ENCODE assay signal across 8 cellular contexts in genomic region chr12:32679091-32679909, GRCh38. TPM values are rescaled to one million over a fixed set of nuclear protein-coding genes. Genes with fewer than 3 reads are reported as not detected.
DNase-seq lines count a peak whose midpoint lies in the region; ATAC-seq lines count a peak whose summit lies in the region.

TSS of gene DNM1L (plus strand) at chr12:32679301. CDS start at chr12:32679364, 63 bp downstream.

- H3K27me3 Mint-ChIP-seq in effector memory CD8-positive, alpha-beta T cell, result no peaks in the 10 kb centered on the region
- H3K27me3 Mint-ChIP-seq in memory B cell, result no peaks in the 10 kb centered on the region

- peaks cover 8 to 19% of the 10 kb centered on the region in 2 donors for H3K4me1 Mint-ChIP-seq in effector memory CD8-positive, alpha-beta T cell (ENCODE audit: low read depth in 2 of 2)
- peaks cover 24% of the 10 kb centered on the region for H3K4me1 Mint-ChIP-seq in memory B cell

- H3K36me3 Mint-ChIP-seq in effector memory CD8-positive, alpha-beta T cell (ENCODE audit: insufficient read depth), result peaks cover 3% of the 10 kb centered on the region
- no peaks in the 10 kb centered on the region for H3K36me3 Mint-ChIP-seq in memory B cell

- DNase-seq in COLO668 (lab: John Stamatoyannopoulos, UW; ENCODE audit: unreplicated experiment) (peak; percentile 92), HT1080 (ENCODE audit: low read depth) (peak; percentile 96), NOMO-1 treated with DMSO at 0.1 percent for 48 hours (lab: John Stamatoyannopoulos, UW; ENCODE audit: unreplicated experiment) (peak; percentile 95), memory B cell (ENCODE audit: low spot score in 2 of 2) (peak; percentile 85 to 87)
- DNase-seq in activated CD8-positive, alpha-beta memory T cell treated with anti-CD3 and anti-CD28 coated beads for 4 hours (ENCODE audit: low read depth in 2 of 2), result peak; percentile 84 to 85
- DNase-seq in effector memory CD8-positive, alpha-beta T cell, result peak; percentile 89 to 90 (median 90)
- DNase-seq in stimulated activated CD8-positive, alpha-beta memory T cell treated with anti-CD3 and anti-CD28 coated beads, Interleukin-12 subunit alpha, Interleukin-12 subunit beta, amount 100 ng/mL, for 24 hours (ENCODE audit: extremely low read depth), result peak; percentile 75

- H3K27ac Mint-ChIP-seq in effector memory CD8-positive, alpha-beta T cell, result peak within 1 kb of the TSS; percentile 85 to 94
- peak within 1 kb of the TSS; percentile 79 for H3K27ac Mint-ChIP-seq in memory B cell

- no peaks in the 10 kb centered on the region for H3K9me3 Mint-ChIP-seq in effector memory CD8-positive, alpha-beta T cell
- no peaks in the 10 kb centered on the region for H3K9me3 Mint-ChIP-seq in memory B cell

- ATAC-seq in GM21360 (IDR thresholded peaks at IDR 0.05; ENCODE audit: unreplicated experiment) (peak; percentile 91), memory B cell (ENCODE audit: low read depth) (peak; percentile 90)
- peak; percentile 97 for ATAC-seq in effector memory CD8-positive, alpha-beta T cell (replicated peaks)

- H3K4me3 Mint-ChIP-seq in effector memory CD8-positive, alpha-beta T cell, result peak within 1 kb of the TSS; percentile 90 to 91
- peak within 1 kb of the TSS; percentile 82 for H3K4me3 Mint-ChIP-seq in memory B cell

RNA-seq across cellular contexts. Expression of gene DNM1L, which starts in this region (rescaled TPM):
- total RNA-seq in HT1080 (2014; rRNA removed; shearing (Covaris generic)), result 57.5 and 65.8 TPM in 2 replicates
- 53.1 and 64.3 TPM in 2 replicates for polyA plus RNA-seq in HT1080 (2015; cell fraction: cytosol; rRNA removed)
- 127 and 141 TPM in 2 replicates for polyA plus RNA-seq in HT1080 (2015; cell fraction: nucleus; rRNA removed)

Comparison
In these comparisons a context has a peak if more than half of its experiments do, and no peak if none do; other contexts are left out.
1. Peak in every context shown above with its lines: DNase-seq and ATAC-seq.